Comparison of ENCODE assay signal across 15 cellular contexts in genomic region chr7:130294314-130294713, GRCh38. TPM values are rescaled to one million over a fixed set of nuclear protein-coding genes. Genes with fewer than 3 reads are reported as not detected.
DNase-seq lines count a peak whose midpoint lies in the region; ATAC-seq, FAIRE-seq and TF ChIP-seq lines count a peak whose summit lies in the region.
"Had no signal": no experiment of that assay in that cellular context is flagged by ENCODE, and none has a peak within 500 bp of the region (broad histone marks: within the 10 kb centered on the region; RNA-seq: fewer than 3 reads in every experiment).

No MANE protein-coding gene starts in this region.

- BruUV-seq in HepG2 (replicated peaks; lab: Mats Ljungman, UMichigan), result no TSS peak

- no peak overlapping the region for H3K27ac ChIP-seq in HepG2 (ENCODE audit: extremely low read length, insufficient read depth, low read length)
- H3K27ac ChIP-seq in right lobe of liver, result no peak overlapping the region
- H3K27ac ChIP-seq in esophagus squamous epithelium, result peak overlapping the region in 3 of 4 donors; percentile 75 to 80 (median 77)
- H3K27ac ChIP-seq in brain microvascular endothelial cell, result no peak overlapping the region
- H3K27ac ChIP-seq: lower lobe of right lung had no signal

- no peak for TF ChIP-seq RAD21 in HepG2 (CRISPR knock-in tag; IDR thresholded peaks at IDR 0.05)

- no peak for TF ChIP-seq POLR2A in HepG2 (IDR thresholded peaks at IDR 0.05; ENCODE audit: insufficient read depth in 1 of 2, low read depth in 2 of 2, low read length in 2 of 2)
- no peak for TF ChIP-seq POLR2A in right lobe of liver (IDR thresholded peaks at IDR 0.05)
- no peak for TF ChIP-seq POLR2A in esophagus squamous epithelium (IDR thresholded peaks at IDR 0.05)

- H4K20me1 ChIP-seq in HepG2 (ENCODE audit: insufficient read depth, low read length), result no peaks in the 10 kb centered on the region

- H3K4me1 ChIP-seq in HepG2 (ENCODE audit: insufficient read depth, low read length), result no peaks in the 10 kb centered on the region
- no peaks in the 10 kb centered on the region for H3K4me1 ChIP-seq in right lobe of liver
- H3K4me1 ChIP-seq in esophagus squamous epithelium, result peaks cover 12 to 71% (median 19%) of the 10 kb centered on the region in 3 donors
- H3K4me1 ChIP-seq: Caco-2, lower lobe of right lung had no signal

- CTCF ChIA-PET in HepG2 (lab: Yijun Ruan, JAX; ENCODE audit: low intra/inter-chr PET ratio, low total read pairs), result no interaction called here

- in situ Hi-C loops in HepG2 (cut with HindIII; ENCODE audit: extremely low pct_ligation_motif_present, low pct_unique_long_range_greater_than_20kb), result no loop called here
- in situ Hi-C loops in brain microvascular endothelial cell (cut with HindIII; ENCODE audit: low pct_ligation_motif_present, low sequenced_read_pairs), result no loop called here

- H3K9me3 ChIP-seq in HepG2 (ENCODE audit: low read length) (no peaks in the 10 kb centered on the region), right lobe of liver (no peaks in the 10 kb centered on the region), esophagus squamous epithelium (no peaks in the 10 kb centered on the region)
- H3K9me3 ChIP-seq: Caco-2, lower lobe of right lung had no signal

- H3K4me2 ChIP-seq in HepG2 (ENCODE audit: low read depth, low read length), result no peak overlapping the region

- no peak overlapping the region for H2AFZ ChIP-seq in HepG2 (ENCODE audit: low read length)

- H3K36me3 ChIP-seq in HepG2 (replicated peaks in 1 of 2; ENCODE audit: control insufficient read depth in 1 of 2, insufficient read depth in 2 of 2, low read length in 2 of 2), result no peaks in the 10 kb centered on the region
- no peaks in the 10 kb centered on the region for H3K36me3 ChIP-seq in right lobe of liver
- no peaks in the 10 kb centered on the region for H3K36me3 ChIP-seq in esophagus squamous epithelium
- H3K36me3 ChIP-seq in brain microvascular endothelial cell (replicated peaks), result peaks cover 11% of the 10 kb centered on the region
- H3K36me3 ChIP-seq: lower lobe of right lung had no signal

- H3K27me3 ChIP-seq in HepG2 (ENCODE audit: control insufficient read depth in 1 of 2, insufficient read depth in 2 of 2, low read length in 2 of 2) (0 out of 5 replicates have a peak, but pooled peaks cover 0 to 7% of the 10 kb centered on the region in 2 experiments), right lobe of liver (no peaks in the 10 kb centered on the region), esophagus squamous epithelium (no peaks in the 10 kb centered on the region), brain microvascular endothelial cell (replicated peaks) (no peaks in the 10 kb centered on the region)

- POLR2A ChIA-PET in HepG2 (lab: Yijun Ruan, JAX), result no interaction called here

- 6% methylated on average over 3 of the region's 5 CpGs for WGBS in HepG2 (ENCODE audit: low lambda C conversion rate)
- WGBS in right lobe of liver (ENCODE audit: insufficient coverage, low coverage, low lambda C conversion rate, missing lambda C conversion rate), result 33% methylated on average over 1 of the region's 5 CpGs
- 25 to 73% methylated on average over 3 to 4 of the region's 5 CpGs for WGBS in esophagus squamous epithelium, 2 donors

- TF ChIP-seq EP300 in HepG2 (IDR thresholded peaks at IDR 0.05; ENCODE audit: low read depth in 2 of 2, low read length in 2 of 2) (no peak), HepG2 (CRISPR knock-in tag; IDR thresholded peaks at IDR 0.05; ENCODE audit: borderline replicate concordance) (no peak)

- TF ChIP-seq CTCF in HepG2 (CRISPR knock-in tag; IDR thresholded peaks at IDR 0.05), result no peak
- no peak for TF ChIP-seq CTCF in right lobe of liver (IDR thresholded peaks at IDR 0.05)
- TF ChIP-seq CTCF in esophagus squamous epithelium (IDR thresholded peaks at IDR 0.05), result no peak
- TF ChIP-seq CTCF in brain microvascular endothelial cell (IDR thresholded peaks at IDR 0.05; ENCODE audit: low read depth, low read length, missing control alignments), result no peak

- no peaks in the 10 kb centered on the region for H3K79me2 ChIP-seq in HepG2 (ENCODE audit: insufficient read depth, low read length)

- no peak for FAIRE-seq in HepG2 (lab: Jason Lieb, UNC)

- no peak for DNase-seq in HepG2 (ENCODE audit: low spot score)
- DNase-seq in right lobe of liver, result no peak
- peak; percentile 91 for DNase-seq in RPMI7951 (ENCODE audit: low read depth)
- no peak for DNase-seq in esophagus squamous epithelium (lab: John Stamatoyannopoulos, UW)
- DNase-seq in CD1c-positive myeloid dendritic cell (ENCODE audit: extremely low spot score), result no peak
- DNase-seq in brain microvascular endothelial cell, result no peak
- no peak for DNase-seq in NCI-H2196 (lab: John Stamatoyannopoulos, UW; ENCODE audit: unreplicated experiment)
- DNase-seq: Caco-2; foreskin melanocyte; lower lobe of right lung; NCI-H446 treated with DMSO at 0.1 percent for 48 hours; nephron progenitor cell; stimulated activated CD4-positive, alpha-beta T cell treated with anti-CD3 and anti-CD28 coated beads, Interleukin-2, amount 100 ng/mL, for 24 hours had no signal

- no peak overlapping the region for H3K9ac ChIP-seq in HepG2 (ENCODE audit: insufficient read depth, low read depth, low read length)

- no peak for ATAC-seq in HepG2
- no peak for ATAC-seq in right lobe of liver
- ATAC-seq in HG02610 (IDR thresholded peaks at IDR 0.05; ENCODE audit: unreplicated experiment), result no peak
- ATAC-seq: lower lobe of right lung had no signal

- intact Hi-C loops in HepG2 (cut with micrococcal nuclease; ENCODE audit: unreplicated experiment) (no loop called here), right lobe of liver (cut with DNase I) (no loop called here), esophagus squamous epithelium (cut with DNase I) (no loop called here)

- H3K4me3 ChIP-seq in HepG2 (replicated peaks in 1 of 3; ENCODE audit: insufficient read depth in 1 of 3, low read depth in 2 of 3, low read length in 3 of 3) (no peak overlapping the region), right lobe of liver (no peak overlapping the region), esophagus squamous epithelium (no peak overlapping the region), brain microvascular endothelial cell (ENCODE audit: low read depth, low read length) (no peak overlapping the region)
- H3K4me3 ChIP-seq: lower lobe of right lung had no signal

RNA-seq across cellular contexts. Expression of gene CPA4, which starts 1.4 kb away (rescaled TPM):
- total RNA-seq in HepG2 (2016; rRNA removed; fragmentation: Illumina TruSeq; extraction: Trizol) (0.17 and 0.22 TPM in 2 replicates), right lobe of liver (not detected), esophagus squamous epithelium (10 to 100 TPM in 2 of 4 donors, 1 to 10 TPM in 2; 5.3 to 12.3 (median 9.6) TPM)
- not detected in 2 replicates for total RNA-seq in HepG2 (2016; cell fraction: cytosol; rRNA removed; fragmentation: Illumina TruSeq; extraction: Trizol; ENCODE audit: low read depth)
- 0.24 TPM in 2 replicates for total RNA-seq in HepG2 (2016; cell fraction: insoluble cytoplasmic fraction; rRNA removed; fragmentation: Illumina TruSeq; extraction: Trizol)
- 0.06 TPM in 1 of 2 replicates, not detected in the other for total RNA-seq in HepG2 (2016; cell fraction: membrane; rRNA removed; fragmentation: Illumina TruSeq; extraction: Trizol)
- 0.88 and 1.2 TPM in 2 replicates for total RNA-seq in HepG2 (2016; cell fraction: nucleus; rRNA removed; fragmentation: Illumina TruSeq; extraction: Trizol)
- 0.20 and 0.39 TPM in 2 replicates for polyA plus RNA-seq in HepG2 (2011; rRNA removed)
- 0.11 and 0.32 TPM in 2 replicates for polyA plus RNA-seq in HepG2 (2011; cell fraction: cytosol; rRNA removed)
- polyA plus RNA-seq in HepG2 (2011; cell fraction: nucleus; rRNA removed), result 0.27 and 0.93 TPM in 2 replicates
- not detected in 2 replicates for polyA plus RNA-seq in HepG2 (2012)
- polyA plus RNA-seq in HepG2 (2016; cell fraction: cytosol; fragmentation: Illumina TruSeq; extraction: Trizol; ENCODE audit: low read depth), result not detected in 2 replicates
- 0.58 TPM in 1 of 2 replicates, not detected in the other for polyA plus RNA-seq in HepG2 (2016; cell fraction: insoluble cytoplasmic fraction; fragmentation: Illumina TruSeq; extraction: Trizol; ENCODE audit: low read depth)
- not detected in 2 replicates for polyA plus RNA-seq in HepG2 (2016; cell fraction: membrane; fragmentation: Illumina TruSeq; extraction: Trizol; ENCODE audit: low read depth)
- polyA plus RNA-seq in HepG2 (2016; cell fraction: nucleus; fragmentation: Illumina TruSeq; extraction: Trizol; ENCODE audit: insufficient read depth, low read depth), result 0.86 and 1.1 TPM in 2 replicates
- 0.12 and 15.7 TPM in 2 replicates for polyA minus RNA-seq in HepG2 (2011; rRNA and poly(A)+ RNA removed; ENCODE audit: low replicate concordance)
- polyA minus RNA-seq in HepG2 (2011; cell fraction: cytosol; rRNA and poly(A)+ RNA removed), result 0.49 TPM in 1 of 2 replicates, not detected in the other
- 0.50 TPM in 1 of 2 replicates, not detected in the other for polyA minus RNA-seq in HepG2 (2011; cell fraction: nucleus; rRNA and poly(A)+ RNA removed)
- 16.8 and 17.9 TPM in 2 replicates for total RNA-seq in RPMI7951 (2014; rRNA removed; shearing (Covaris generic))
- total RNA-seq: HT-29, lower lobe of right lung had no signal

RNA-seq across cellular contexts. Expression of gene CPA2, which starts 27.7 kb away (rescaled TPM):
- total RNA-seq in HepG2 (2016; rRNA removed; fragmentation: Illumina TruSeq; extraction: Trizol), result not detected in 2 replicates
- not detected in 2 replicates for total RNA-seq in HepG2 (2016; cell fraction: cytosol; rRNA removed; fragmentation: Illumina TruSeq; extraction: Trizol; ENCODE audit: low read depth)
- not detected in 2 replicates for total RNA-seq in HepG2 (2016; cell fraction: insoluble cytoplasmic fraction; rRNA removed; fragmentation: Illumina TruSeq; extraction: Trizol)
- not detected in 2 replicates for total RNA-seq in HepG2 (2016; cell fraction: membrane; rRNA removed; fragmentation: Illumina TruSeq; extraction: Trizol)
- not detected in 2 replicates for total RNA-seq in HepG2 (2016; cell fraction: nucleus; rRNA removed; fragmentation: Illumina TruSeq; extraction: Trizol)
- 0.04 TPM in 1 of 2 replicates, not detected in the other for polyA plus RNA-seq in HepG2 (2011; rRNA removed)
- polyA plus RNA-seq in HepG2 (2011; cell fraction: cytosol; rRNA removed), result not detected in 2 replicates
- 0.21 and 0.32 TPM in 2 replicates for polyA plus RNA-seq in HepG2 (2011; cell fraction: nucleus; rRNA removed)
- polyA plus RNA-seq in HepG2 (2012), result not detected in 2 replicates
- not detected in 2 replicates for polyA plus RNA-seq in HepG2 (2016; cell fraction: cytosol; fragmentation: Illumina TruSeq; extraction: Trizol; ENCODE audit: low read depth)
- not detected in 2 replicates for polyA plus RNA-seq in HepG2 (2016; cell fraction: insoluble cytoplasmic fraction; fragmentation: Illumina TruSeq; extraction: Trizol; ENCODE audit: low read depth)
- polyA plus RNA-seq in HepG2 (2016; cell fraction: membrane; fragmentation: Illumina TruSeq; extraction: Trizol; ENCODE audit: low read depth), result not detected in 2 replicates
- not detected in 2 replicates for polyA plus RNA-seq in HepG2 (2016; cell fraction: nucleus; fragmentation: Illumina TruSeq; extraction: Trizol; ENCODE audit: insufficient read depth, low read depth)
- 0.14 TPM in 1 of 2 replicates, not detected in the other for polyA minus RNA-seq in HepG2 (2011; rRNA and poly(A)+ RNA removed; ENCODE audit: low replicate concordance)
- polyA minus RNA-seq in HepG2 (2011; cell fraction: cytosol; rRNA and poly(A)+ RNA removed), result not detected in 2 replicates
- polyA minus RNA-seq in HepG2 (2011; cell fraction: nucleus; rRNA and poly(A)+ RNA removed), result not detected in 2 replicates
- total RNA-seq in right lobe of liver, result not detected
- not detected in 2 replicates for total RNA-seq in RPMI7951 (2014; rRNA removed; shearing (Covaris generic))
- not detected for total RNA-seq in esophagus squamous epithelium
- total RNA-seq: HT-29, lower lobe of right lung had no signal

RNA-seq across cellular contexts. Expression of gene CPA5, which starts 50.3 kb away (rescaled TPM):
- total RNA-seq in HepG2 (2016; rRNA removed; fragmentation: Illumina TruSeq; extraction: Trizol), result not detected in 2 replicates
- not detected in 2 replicates for total RNA-seq in HepG2 (2016; cell fraction: cytosol; rRNA removed; fragmentation: Illumina TruSeq; extraction: Trizol; ENCODE audit: low read depth)
- total RNA-seq in HepG2 (2016; cell fraction: insoluble cytoplasmic fraction; rRNA removed; fragmentation: Illumina TruSeq; extraction: Trizol), result not detected in 2 replicates
- not detected in 2 replicates for total RNA-seq in HepG2 (2016; cell fraction: membrane; rRNA removed; fragmentation: Illumina TruSeq; extraction: Trizol)
- total RNA-seq in HepG2 (2016; cell fraction: nucleus; rRNA removed; fragmentation: Illumina TruSeq; extraction: Trizol), result not detected in 2 replicates
- polyA plus RNA-seq in HepG2 (2011; rRNA removed), result 0.30 and 0.48 TPM in 2 replicates
- polyA plus RNA-seq in HepG2 (2011; cell fraction: cytosol; rRNA removed), result 0.20 and 0.21 TPM in 2 replicates
- 1.4 and 1.6 TPM in 2 replicates for polyA plus RNA-seq in HepG2 (2011; cell fraction: nucleus; rRNA removed)
- polyA plus RNA-seq in HepG2 (2012), result 0.59 TPM in 1 of 2 replicates, not detected in the other
- 0.19 TPM in 1 of 2 replicates, not detected in the other for polyA plus RNA-seq in HepG2 (2016; cell fraction: cytosol; fragmentation: Illumina TruSeq; extraction: Trizol; ENCODE audit: low read depth)
- polyA plus RNA-seq in HepG2 (2016; cell fraction: insoluble cytoplasmic fraction; fragmentation: Illumina TruSeq; extraction: Trizol; ENCODE audit: low read depth), result not detected in 2 replicates
- polyA plus RNA-seq in HepG2 (2016; cell fraction: membrane; fragmentation: Illumina TruSeq; extraction: Trizol; ENCODE audit: low read depth), result 0.30 TPM in 1 of 2 replicates, not detected in the other
- polyA plus RNA-seq in HepG2 (2016; cell fraction: nucleus; fragmentation: Illumina TruSeq; extraction: Trizol; ENCODE audit: insufficient read depth, low read depth), result not detected in 2 replicates
- polyA minus RNA-seq in HepG2 (2011; rRNA and poly(A)+ RNA removed; ENCODE audit: low replicate concordance), result 1.0 TPM in 1 of 2 replicates, not detected in the other
- polyA minus RNA-seq in HepG2 (2011; cell fraction: cytosol; rRNA and poly(A)+ RNA removed), result not detected in 2 replicates
- polyA minus RNA-seq in HepG2 (2011; cell fraction: nucleus; rRNA and poly(A)+ RNA removed), result not detected in 2 replicates
- not detected for total RNA-seq in right lobe of liver
- total RNA-seq in RPMI7951 (2014; rRNA removed; shearing (Covaris generic)), result 0.12 and 0.20 TPM in 2 replicates
- not detected for total RNA-seq in esophagus squamous epithelium
- total RNA-seq: Caco-2, HT-29, lower lobe of right lung had no signal

Comparison
In these comparisons a context has a peak if more than half of its experiments do, and no peak if none do; other contexts are left out.
1. H3K27ac ChIP-seq: peak in esophagus squamous epithelium (3 of 4); none in HepG2 (single experiment), right lobe of liver (0 of 3) and brain microvascular endothelial cell (single experiment).